Comparison of ENCODE assay signal across 23 cellular contexts in genomic region chr5:16837305-16837704, GRCh38.
"Had no signal": no experiment of that assay in that cellular context is flagged by ENCODE, and none has a peak within 500 bp of the region (broad histone marks: within the 10 kb centered on the region; RNA-seq: fewer than 3 reads in every experiment).

No MANE protein-coding gene starts in this region.

- H3K36me3 Mint-ChIP-seq: naive thymus-derived CD4-positive, alpha-beta T cell had no signal

- H3K4me3 Mint-ChIP-seq: immature natural killer cell; naive thymus-derived CD4-positive, alpha-beta T cell had no signal

- H3K4me1 ChIP-seq: colonic mucosa, esophagus muscularis mucosa, foreskin keratinocyte, gastroesophageal sphincter, left lung, lower lobe of right lung had no signal

- ATAC-seq: foreskin keratinocyte; gastroesophageal sphincter; heart left ventricle; left cardiac atrium; left lung; left ventricle myocardium superior; lower lobe of right lung; naive thymus-derived CD4-positive, alpha-beta T cell had no signal

- H3K4me3 ChIP-seq: colonic mucosa, dorsolateral prefrontal cortex, esophagus muscularis mucosa, gastroesophageal sphincter, heart left ventricle, hepatocyte, left lung, lower lobe of right lung had no signal

- H3K36me3 ChIP-seq: colonic mucosa, esophagus muscularis mucosa, gastroesophageal sphincter, heart left ventricle, left lung, lower lobe of right lung had no signal

- H3K27me3 ChIP-seq: colonic mucosa, dorsolateral prefrontal cortex, esophagus muscularis mucosa, foreskin keratinocyte, gastroesophageal sphincter, heart left ventricle, hepatocyte, left lung had no signal

- H2AFZ ChIP-seq: hepatocyte had no signal

- H3K27ac ChIP-seq: colonic mucosa, dorsolateral prefrontal cortex, esophagus muscularis mucosa, foreskin keratinocyte, gastroesophageal sphincter, heart left ventricle, hepatocyte, left lung, lower lobe of right lung had no signal

- H3K4me1 Mint-ChIP-seq: immature natural killer cell; naive thymus-derived CD4-positive, alpha-beta T cell had no signal

- H3K27ac Mint-ChIP-seq: immature natural killer cell; naive thymus-derived CD4-positive, alpha-beta T cell had no signal

- DNase-seq: colonic mucosa; dermis blood vessel endothelial cell; dorsolateral prefrontal cortex; effector CD4-positive, alpha-beta T cell; effector memory CD4-positive, alpha-beta T cell; foreskin keratinocyte; heart left ventricle; hypothalamus; immature natural killer cell; left cardiac atrium; left lung; left ventricle myocardium superior; lower lobe of right lung; mesenchymal stem cell; midbrain; naive thymus-derived CD4-positive, alpha-beta T cell had no signal

- H3K4me2 ChIP-seq: hepatocyte had no signal

- H3K9me3 ChIP-seq: colonic mucosa, esophagus muscularis mucosa, gastroesophageal sphincter, heart left ventricle, left lung, lower lobe of right lung had no signal

- FAIRE-seq: endothelial cell of umbilical vein, frontal cortex, islet of Langerhans, keratinocyte had no signal
